In the genomic region with DNA sequence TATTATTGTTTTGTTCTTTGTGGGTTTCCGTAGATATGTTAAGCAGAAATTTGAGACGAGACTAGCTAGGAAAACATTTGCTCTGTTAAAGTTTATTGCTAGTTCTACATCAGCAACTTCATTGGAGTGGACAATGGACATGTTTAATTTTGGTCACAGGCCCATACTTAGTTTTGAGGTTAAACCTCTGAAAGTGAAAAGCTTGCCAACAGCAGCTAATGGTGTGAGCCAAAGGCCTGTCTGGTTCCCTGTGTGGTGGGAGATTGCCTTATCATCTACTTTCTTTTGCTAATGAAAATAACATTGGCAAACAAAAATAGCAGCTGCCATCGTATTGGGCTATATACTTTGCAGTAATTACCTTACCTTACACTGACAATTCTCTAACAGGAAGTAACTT, we compare ENCODE assay signal across 18 cellular contexts.
"Had no signal": no experiment of that assay in that cellular context is flagged by ENCODE, and none has a peak within 500 bp of the region (broad histone marks: within the 10 kb centered on the region; RNA-seq: fewer than 3 reads in every experiment).

No MANE protein-coding gene starts in this region.

- DNase-seq: effector memory CD4-positive, alpha-beta T cell; foreskin fibroblast; glutamatergic neuron; left ventricle myocardium inferior; mesenchymal stem cell; midbrain; nephron progenitor cell; psoas muscle; sigmoid colon; stimulated activated naive CD4-positive, alpha-beta T cell; stomach; substantia nigra; transverse colon had no signal

- H3K4me1 Mint-ChIP-seq: nephron progenitor cell had no signal

- H3K4me3 Mint-ChIP-seq: nephron progenitor cell had no signal

- H3K4me1 ChIP-seq: gastroesophageal sphincter, left ventricle myocardium inferior, psoas muscle, sigmoid colon, stomach, transverse colon had no signal

- H3K27ac Mint-ChIP-seq: nephron progenitor cell had no signal

- ATAC-seq: esophagus mucosa, gastroesophageal sphincter, psoas muscle had no signal

- H3K27me3 ChIP-seq: gastroesophageal sphincter, sigmoid colon, stomach, transverse colon had no signal

- H3K36me3 ChIP-seq: gastroesophageal sphincter, left ventricle myocardium inferior, sigmoid colon, stomach, thoracic aorta, transverse colon had no signal

- H3K4me3 ChIP-seq: gastroesophageal sphincter, left ventricle myocardium inferior, lung, psoas muscle, sigmoid colon, skin epidermis, stomach, thoracic aorta, transverse colon had no signal

- H3K27ac ChIP-seq: gastroesophageal sphincter, left ventricle myocardium inferior, psoas muscle, sigmoid colon, skin epidermis, stomach, thoracic aorta, transverse colon had no signal
